Comparison of ENCODE assay signal across 1 cellular context in the genomic region with DNA sequence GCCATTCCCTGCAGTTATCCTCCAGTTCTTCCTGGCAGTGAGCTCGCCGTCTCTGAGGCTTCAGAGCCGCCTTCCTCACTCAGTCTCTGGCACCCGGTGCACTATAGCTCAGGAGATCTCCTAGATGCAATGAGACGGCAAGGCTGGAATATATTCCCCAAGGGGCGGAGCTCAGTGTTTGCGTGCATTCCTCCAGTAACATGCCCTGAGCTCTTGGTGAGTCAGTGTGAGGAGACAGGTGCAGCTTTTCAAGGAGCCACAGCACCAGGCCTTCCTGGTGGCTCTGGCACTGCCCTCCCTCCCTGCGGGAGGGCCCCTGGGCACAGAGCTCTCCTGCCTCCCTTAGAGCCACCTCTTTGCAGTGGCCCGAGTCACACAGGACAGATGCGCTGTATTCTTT.
TF ChIP-seq lines count a peak whose summit lies in the region.

No MANE protein-coding gene starts in this region.

TF ChIP-seq in SK-N-SH, 30 proteins besides CTCF, POLR2A, EP300 and RAD21 (continued from another document):
- no peak for TF ChIP-seq USF1 (IDR thresholded peaks at IDR 0.05; ENCODE audit: borderline replicate concordance, low read depth)
- no peak for TF ChIP-seq YY1 (IDR thresholded peaks at IDR 0.05; ENCODE audit: low read depth)
- TF ChIP-seq NRF1 (IDR thresholded peaks at IDR 0.05; ENCODE audit: low read depth, low read length) = no peak
- no peak for TF ChIP-seq FOXM1 (IDR thresholded peaks at IDR 0.05; ENCODE audit: low read depth)
- no peak for TF ChIP-seq MEF2A (IDR thresholded peaks at IDR 0.05; ENCODE audit: borderline replicate concordance, low read depth)
